Comparison of ENCODE assay signal across 1 cellular context in the genomic region with DNA sequence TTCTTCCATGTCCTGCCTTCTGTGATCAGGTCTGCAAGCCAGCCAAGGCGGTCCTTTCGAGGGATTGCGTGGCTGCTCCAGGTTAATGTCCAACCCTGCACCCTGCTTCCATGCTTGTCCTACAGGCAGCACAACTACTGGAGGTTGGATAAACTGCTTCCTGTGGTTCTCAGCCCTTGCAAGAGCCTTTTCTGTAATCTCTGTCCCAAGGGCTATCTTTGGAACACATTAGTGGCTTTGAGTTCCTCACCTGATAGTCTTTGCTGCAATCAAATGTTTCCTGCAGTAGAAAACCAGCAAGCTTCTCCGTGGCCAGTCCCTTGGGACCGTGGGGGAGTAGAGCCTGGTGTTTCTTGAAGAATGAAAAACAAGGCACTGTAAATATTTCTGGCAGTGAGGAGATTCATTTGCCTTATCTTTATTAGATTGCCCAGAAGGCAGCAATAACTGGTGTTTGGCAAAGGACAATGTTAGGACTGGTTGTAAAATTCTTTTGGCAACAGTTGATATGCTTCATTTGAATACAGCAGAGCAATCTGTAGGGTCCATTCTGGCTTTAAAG.
TF ChIP-seq lines count a peak whose summit lies in the region.

No MANE protein-coding gene starts in this region.

TF ChIP-seq in H1, 55 proteins besides CTCF, POLR2A, EP300 and RAD21 (continued from another document):
- TF ChIP-seq, protein P1, sequence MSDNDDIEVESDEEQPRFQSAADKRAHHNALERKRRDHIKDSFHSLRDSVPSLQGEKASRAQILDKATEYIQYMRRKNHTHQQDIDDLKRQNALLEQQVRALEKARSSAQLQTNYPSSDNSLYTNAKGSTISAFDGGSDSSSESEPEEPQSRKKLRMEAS (IDR thresholded peaks at IDR 0.05) = no peak
- no peak for TF ChIP-seq TAF1 (IDR thresholded peaks at IDR 0.05; ENCODE audit: low read depth, low read length)
- TF ChIP-seq CHD2 (IDR thresholded peaks at IDR 0.05; ENCODE audit: low read length) = no peak
- no peak for TF ChIP-seq BRCA1 (IDR thresholded peaks at IDR 0.05; ENCODE audit: low read depth, low read length)
- TF ChIP-seq TBP (IDR thresholded peaks at IDR 0.05; ENCODE audit: low read depth, low read length) = no peak
- no peak for TF ChIP-seq ASH2L (IDR thresholded peaks at IDR 0.05; ENCODE audit: low read length)
- TF ChIP-seq BCL11A (IDR thresholded peaks at IDR 0.05; ENCODE audit: low read depth in 2 of 2, low read length in 2 of 2) = no peak
TF ChIP-seq in H1: peak in this region for 0.
